Comparison of ENCODE assay signal across 8 cellular contexts in the genomic region with DNA sequence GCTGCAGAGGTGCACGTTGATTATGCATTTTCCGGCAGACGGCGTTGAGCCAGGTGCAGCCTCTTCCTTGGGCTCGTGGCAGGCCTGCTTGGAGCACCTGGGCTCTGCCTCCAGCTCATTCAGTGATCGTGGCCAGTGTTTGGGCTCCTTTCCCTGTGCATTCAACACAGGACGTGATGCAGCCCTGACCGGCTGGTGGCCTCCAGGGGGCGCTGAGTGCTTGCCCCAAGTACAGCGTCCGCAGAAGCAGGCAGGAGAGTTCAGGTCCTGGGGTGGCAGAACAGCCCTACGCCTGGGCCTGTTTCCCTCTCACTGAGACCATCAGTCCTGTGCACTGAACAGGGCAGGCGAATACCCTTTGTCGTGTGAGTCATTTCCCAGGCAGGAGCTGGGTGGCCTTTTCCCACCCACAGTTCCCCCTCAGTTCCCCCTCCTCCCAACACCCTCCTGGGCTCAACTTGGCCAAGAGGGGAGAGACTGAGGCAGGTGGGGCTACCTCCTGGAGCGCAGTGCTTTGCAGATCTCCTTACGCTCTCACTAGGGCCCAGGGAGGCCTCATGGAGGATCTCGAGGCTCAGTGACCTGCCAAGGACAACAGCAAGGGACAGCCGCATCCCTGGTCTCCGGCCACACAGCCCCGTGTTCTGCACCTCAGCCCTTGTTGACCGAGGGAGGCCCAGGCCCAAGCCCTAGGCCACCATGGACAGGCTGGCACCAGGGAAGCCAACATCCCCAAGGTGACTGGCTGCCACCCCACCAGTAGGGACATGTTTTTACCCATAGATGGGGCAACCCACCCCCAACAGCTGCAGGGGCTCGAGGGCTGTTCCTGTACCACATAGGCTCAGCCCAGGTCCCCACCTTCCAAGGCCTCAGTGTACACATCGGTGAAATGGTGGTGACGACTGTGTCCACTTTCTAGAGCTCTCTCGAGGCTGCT. TPM values are rescaled to one million over a fixed set of nuclear protein-coding genes. Genes with fewer than 3 reads are reported as not detected.
A peak's percentile ranks its signal among the peaks of the same experiment; 100 is the strongest.
DNase-seq lines count a peak whose midpoint lies in the region; ATAC-seq and TF ChIP-seq lines count a peak whose summit lies in the region.

No MANE protein-coding gene starts in this region.

- peak; percentile 45 for ATAC-seq in HG02678 (IDR thresholded peaks at IDR 0.05; ENCODE audit: unreplicated experiment)
- ATAC-seq in activated CD8-positive, alpha-beta T cell treated with anti-CD3 and anti-CD28 coated beads, Interleukin-2, amount 10 ng/mL, durations not matched to agents 7 days and 5 days: peak; percentile 91
- ATAC-seq in GM18867 (IDR thresholded peaks at IDR 0.05; ENCODE audit: unreplicated experiment): no peak

- H3K36me3 Mint-ChIP-seq in activated CD8-positive, alpha-beta T cell treated with anti-CD3 and anti-CD28 coated beads, Interleukin-2, amount 10 ng/mL, durations not matched to agents 7 days and 5 days (ENCODE audit: low read depth): peaks cover 10% of the 10 kb centered on the region

- H3K27ac ChIP-seq in C4-2B (no peak overlapping the region), mesendoderm (ENCODE audit: low read depth, low read length) (no peak overlapping the region)
- H3K27ac ChIP-seq in effector memory CD4-positive, alpha-beta T cell (ENCODE audit: insufficient read depth, low read length, poor library complexity, severe bottlenecking): no peak overlapping the region

- POLR2A ChIA-PET in activated CD8-positive, alpha-beta T cell treated with anti-CD3 and anti-CD28 coated beads, Interleukin-2, amount 10 ng/mL, durations not matched to agents 7 days and 5 days (lab: Charles Lee): interaction anchor here (1.2 kb wide), 1 partner anchor 65 kb away, joined by 3 read pairs; no protein-coding TSS in a partner anchor

- no peak overlapping the region for H2AK5ac ChIP-seq in mesendoderm (ENCODE audit: low read length)

- DNase-seq in NCI-H82 (lab: John Stamatoyannopoulos, UW): peak; percentile 83
- DNase-seq in activated CD8-positive, alpha-beta T cell treated with anti-CD3 and anti-CD28 coated beads, Interleukin-2, amount 10 ng/mL, durations not matched to agents 7 days and 5 days: peak; percentile 88
- peak; percentile 52 to 63 (median 62) for DNase-seq in effector memory CD4-positive, alpha-beta T cell
- peak; percentile 89 for DNase-seq in mesendoderm
- peak; percentile 62 for DNase-seq in stimulated activated CD8-positive, alpha-beta memory T cell treated with anti-CD3 and anti-CD28 coated beads, Interleukin-15, amount 100 ng/mL, for 1 hour (ENCODE audit: low read depth)

- H3K23ac ChIP-seq in mesendoderm (ENCODE audit: low read length): no peak overlapping the region

- CTCF ChIA-PET in activated CD8-positive, alpha-beta T cell treated with anti-CD3 and anti-CD28 coated beads, Interleukin-2, amount 10 ng/mL, durations not matched to agents 7 days and 5 days (lab: Charles Lee): interaction anchor here (0.6 to 3.3 kb wide), 16 partner anchors 9 to 416 kb away, joined by 3 to 40 read pairs (median 5); a partner anchor contains a TSS

- H4K8ac ChIP-seq in mesendoderm (ENCODE audit: low read depth, low read length): no peak overlapping the region

- no peak overlapping the region for H2BK120ac ChIP-seq in mesendoderm (ENCODE audit: low read depth, low read length)

- H3K27ac Mint-ChIP-seq in activated CD8-positive, alpha-beta T cell treated with anti-CD3 and anti-CD28 coated beads, Interleukin-2, amount 10 ng/mL, durations not matched to agents 7 days and 5 days: peak overlapping the region; percentile 57

- no peaks in the 10 kb centered on the region for H3K79me1 ChIP-seq in mesendoderm (ENCODE audit: low read length)

- H3K9me3 ChIP-seq in effector memory CD4-positive, alpha-beta T cell (ENCODE audit: control insufficient read depth, low read length): no peaks in the 10 kb centered on the region

- H3K36me3 ChIP-seq in effector memory CD4-positive, alpha-beta T cell (ENCODE audit: control insufficient read depth, insufficient read depth, low read length): peaks cover 23% of the 10 kb centered on the region
- peaks cover 4% of the 10 kb centered on the region for H3K36me3 ChIP-seq in mesendoderm (ENCODE audit: control insufficient read depth, insufficient read depth, low read length)

- H3K27me3 ChIP-seq in effector memory CD4-positive, alpha-beta T cell (replicated peaks; ENCODE audit: control insufficient read depth, insufficient read depth, low read length, poor library complexity, severe bottlenecking): no peaks in the 10 kb centered on the region
- H3K27me3 ChIP-seq in mesendoderm (ENCODE audit: insufficient read depth, low read length, poor library complexity): no peaks in the 10 kb centered on the region

- no peak overlapping the region for H3K4me3 Mint-ChIP-seq in activated CD8-positive, alpha-beta T cell treated with anti-CD3 and anti-CD28 coated beads, Interleukin-2, amount 10 ng/mL, durations not matched to agents 7 days and 5 days

- no peak overlapping the region for H3K4me3 ChIP-seq in effector memory CD4-positive, alpha-beta T cell (ENCODE audit: insufficient read depth, low read depth, low read length, poor library complexity, severe bottlenecking)
- no peak overlapping the region for H3K4me3 ChIP-seq in mesendoderm (ENCODE audit: low read length)

- H2BK15ac ChIP-seq in mesendoderm (replicated peaks; ENCODE audit: low read depth): no peak overlapping the region

- no peak overlapping the region for H3K18ac ChIP-seq in mesendoderm (ENCODE audit: low read length)

- no peak overlapping the region for H3K4ac ChIP-seq in mesendoderm (ENCODE audit: low read depth, low read length)

- H4K5ac ChIP-seq in mesendoderm (ENCODE audit: low read length): no peak overlapping the region

- H3K9me3 Mint-ChIP-seq in activated CD8-positive, alpha-beta T cell treated with anti-CD3 and anti-CD28 coated beads, Interleukin-2, amount 10 ng/mL, durations not matched to agents 7 days and 5 days (ENCODE audit: insufficient read depth): no peaks in the 10 kb centered on the region

- peak; percentile 95 for TF ChIP-seq CTCF in C4-2B (conservative IDR thresholded peaks at IDR 0.05)

- H2BK5ac ChIP-seq in mesendoderm (ENCODE audit: low read length): no peak overlapping the region

- H3K9ac ChIP-seq in mesendoderm (ENCODE audit: low read length): no peak overlapping the region

- no peak overlapping the region for H3K56ac ChIP-seq in mesendoderm (ENCODE audit: low read length)

- H3K27me3 Mint-ChIP-seq in activated CD8-positive, alpha-beta T cell treated with anti-CD3 and anti-CD28 coated beads, Interleukin-2, amount 10 ng/mL, durations not matched to agents 7 days and 5 days (ENCODE audit: low read depth): no peaks in the 10 kb centered on the region

- no peaks in the 10 kb centered on the region for H3K4me1 ChIP-seq in effector memory CD4-positive, alpha-beta T cell (ENCODE audit: control insufficient read depth, insufficient read depth, low read length, poor library complexity, severe bottlenecking)
- H3K4me1 ChIP-seq in mesendoderm (ENCODE audit: control insufficient read depth, low read depth, low read length): no peaks in the 10 kb centered on the region

- no peak overlapping the region for H3K4me2 ChIP-seq in mesendoderm (ENCODE audit: low read length)

- no peaks in the 10 kb centered on the region for H3K79me2 ChIP-seq in mesendoderm (ENCODE audit: control insufficient read depth, insufficient read depth, low read length)

- WGBS in mesendoderm (ENCODE audit: extremely low coverage, insufficient coverage, low lambda C conversion rate): no CpG with 5 or more reads among the region's 25 CpGs

- peaks cover 2% of the 10 kb centered on the region for H3K4me1 Mint-ChIP-seq in activated CD8-positive, alpha-beta T cell treated with anti-CD3 and anti-CD28 coated beads, Interleukin-2, amount 10 ng/mL, durations not matched to agents 7 days and 5 days (ENCODE audit: low read depth)

RNA-seq across cellular contexts. Expression of a gene that starts 52.9 kb away (rescaled TPM):
- total RNA-seq in activated CD8-positive, alpha-beta T cell treated with anti-CD3 and anti-CD28 coated beads, Interleukin-2, amount 10 ng/mL, durations not matched to agents 7 days and 5 days: 10 to 100 TPM; 17.8 to 18.0 TPM
- polyA plus RNA-seq in mesendoderm (2013, experiment 1 of 2): 7.8 TPM
- 8.5 TPM for polyA plus RNA-seq in mesendoderm (2013, experiment 2 of 2)

RNA-seq across cellular contexts. Expression of a gene that starts 53.0 kb away (rescaled TPM):
- 1,000 to 10,000 TPM; 1,248 to 1,328 TPM for total RNA-seq in activated CD8-positive, alpha-beta T cell treated with anti-CD3 and anti-CD28 coated beads, Interleukin-2, amount 10 ng/mL, durations not matched to agents 7 days and 5 days
- polyA plus RNA-seq in mesendoderm (2013, experiment 1 of 2): 3,187 TPM
- 3,242 TPM for polyA plus RNA-seq in mesendoderm (2013, experiment 2 of 2)
